1 cellular context compared by ENCODE assay signal in the genomic region with DNA sequence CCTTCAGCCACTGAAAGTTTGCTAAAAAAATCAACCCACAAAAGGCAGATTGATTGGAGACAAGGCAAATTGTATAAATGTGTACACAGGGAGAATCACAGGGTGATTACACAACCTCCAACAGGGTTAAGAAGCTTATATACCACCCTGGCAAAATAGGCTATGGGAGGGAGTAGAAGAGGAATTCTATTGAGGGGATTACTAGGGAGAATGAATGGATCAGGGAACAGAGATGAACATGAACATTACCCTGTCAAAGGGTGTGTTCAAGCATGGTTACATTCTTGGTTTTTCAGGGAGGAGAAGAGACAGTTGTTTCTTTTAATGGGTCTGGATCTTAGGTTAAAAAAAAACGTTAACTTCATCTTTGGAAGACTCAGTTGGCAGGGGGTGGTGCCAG.
TF ChIP-seq lines count a peak whose summit lies in the region.

No MANE protein-coding gene starts in this region.

TF ChIP-seq in HepG2, 621 proteins besides CTCF, POLR2A, EP300 and RAD21:
- TF ChIP-seq CEBPB (IDR thresholded peaks at IDR 0.05; ENCODE audit: borderline replicate concordance, low read depth, low read length) (peak; percentile 40; the same call in 1 of the 2 replicates), MTF1 (CRISPR knock-in tag; IDR thresholded peaks at IDR 0.05) (no peak), FOXK2 (IDR thresholded peaks at IDR 0.05) (no peak), ZNF282 (IDR thresholded peaks at IDR 0.05; ENCODE audit: partially characterized antibody) (no peak), SRY (CRISPR knock-in tag; IDR thresholded peaks at IDR 0.05) (no peak)
- TF ChIP-seq, protein P1, sequence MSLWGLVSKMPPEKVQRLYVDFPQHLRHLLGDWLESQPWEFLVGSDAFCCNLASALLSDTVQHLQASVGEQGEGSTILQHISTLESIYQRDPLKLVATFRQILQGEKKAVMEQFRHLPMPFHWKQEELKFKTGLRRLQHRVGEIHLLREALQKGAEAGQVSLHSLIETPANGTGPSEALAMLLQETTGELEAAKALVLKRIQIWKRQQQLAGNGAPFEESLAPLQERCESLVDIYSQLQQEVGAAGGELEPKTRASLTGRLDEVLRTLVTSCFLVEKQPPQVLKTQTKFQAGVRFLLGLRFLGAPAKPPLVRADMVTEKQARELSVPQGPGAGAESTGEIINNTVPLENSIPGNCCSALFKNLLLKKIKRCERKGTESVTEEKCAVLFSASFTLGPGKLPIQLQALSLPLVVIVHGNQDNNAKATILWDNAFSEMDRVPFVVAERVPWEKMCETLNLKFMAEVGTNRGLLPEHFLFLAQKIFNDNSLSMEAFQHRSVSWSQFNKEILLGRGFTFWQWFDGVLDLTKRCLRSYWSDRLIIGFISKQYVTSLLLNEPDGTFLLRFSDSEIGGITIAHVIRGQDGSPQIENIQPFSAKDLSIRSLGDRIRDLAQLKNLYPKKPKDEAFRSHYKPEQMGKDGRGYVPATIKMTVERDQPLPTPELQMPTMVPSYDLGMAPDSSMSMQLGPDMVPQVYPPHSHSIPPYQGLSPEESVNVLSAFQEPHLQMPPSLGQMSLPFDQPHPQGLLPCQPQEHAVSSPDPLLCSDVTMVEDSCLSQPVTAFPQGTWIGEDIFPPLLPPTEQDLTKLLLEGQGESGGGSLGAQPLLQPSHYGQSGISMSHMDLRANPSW (CRISPR knock-in tag; IDR thresholded peaks at IDR 0.05; ENCODE audit: borderline replicate concordance): no peak
- TF ChIP-seq, protein P2, sequence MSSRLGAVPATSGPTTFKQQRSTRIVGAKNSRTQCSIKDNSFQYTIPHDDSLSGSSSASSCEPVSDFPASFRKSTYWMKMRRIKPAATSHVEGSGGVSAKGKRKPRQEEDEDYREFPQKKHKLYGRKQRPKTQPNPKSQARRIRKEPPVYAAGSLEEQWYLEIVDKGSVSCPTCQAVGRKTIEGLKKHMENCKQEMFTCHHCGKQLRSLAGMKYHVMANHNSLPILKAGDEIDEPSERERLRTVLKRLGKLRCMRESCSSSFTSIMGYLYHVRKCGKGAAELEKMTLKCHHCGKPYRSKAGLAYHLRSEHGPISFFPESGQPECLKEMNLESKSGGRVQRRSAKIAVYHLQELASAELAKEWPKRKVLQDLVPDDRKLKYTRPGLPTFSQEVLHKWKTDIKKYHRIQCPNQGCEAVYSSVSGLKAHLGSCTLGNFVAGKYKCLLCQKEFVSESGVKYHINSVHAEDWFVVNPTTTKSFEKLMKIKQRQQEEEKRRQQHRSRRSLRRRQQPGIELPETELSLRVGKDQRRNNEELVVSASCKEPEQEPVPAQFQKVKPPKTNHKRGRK (CRISPR knock-in tag; IDR thresholded peaks at IDR 0.05): no peak
- TF ChIP-seq, protein P3, sequence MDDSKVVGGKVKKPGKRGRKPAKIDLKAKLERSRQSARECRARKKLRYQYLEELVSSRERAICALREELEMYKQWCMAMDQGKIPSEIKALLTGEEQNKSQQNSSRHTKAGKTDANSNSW (CRISPR knock-in tag; IDR thresholded peaks at IDR 0.05; ENCODE audit: borderline replicate concordance): no peak
